Comparison of ENCODE assay signal across 8 cellular contexts in genomic region chr2:85826990-85827878, GRCh38.
DNase-seq lines count a peak whose midpoint lies in the region; ATAC-seq, FAIRE-seq and TF ChIP-seq lines count a peak whose summit lies in the region.

No MANE protein-coding gene starts in this region.

- peak overlapping the region; percentile 66 for H3K4me3 Mint-ChIP-seq in activated B cell treated with CpG ODN at 0.5 μM for 24 hours

- CTCF ChIA-PET in activated B cell treated with CpG ODN at 0.5 μM for 24 hours (lab: Charles Lee): interaction anchor here (0.6 to 10.9 kb wide), 49 partner anchors 9 to 311 kb away, joined by 3 to 236 read pairs (median 4); partner anchors contain the start of genes POLR1A, PTCD3 and ST3GAL5

- H3K27ac Mint-ChIP-seq in activated B cell treated with CpG ODN at 0.5 μM for 24 hours: peak overlapping the region; percentile 62

- DNase-seq in GDM1 (lab: John Stamatoyannopoulos, UW): peak; percentile 55
- peak; percentile 32 for DNase-seq in NCI-H2227 treated with DMSO at 0.1 percent for 48 hours (lab: John Stamatoyannopoulos, UW)
- DNase-seq in activated B cell treated with CpG ODN at 0.5 μM for 24 hours: peak; percentile 77
- peak; percentile 28 for DNase-seq in bronchial epithelial cell (ENCODE audit: low read depth)
- no peak for DNase-seq in kidney epithelial cell (ENCODE audit: low read depth)
- DNase-seq in stimulated activated CD4-positive, alpha-beta T cell treated with anti-CD3 and anti-CD28 coated beads, Interleukin-1b, Interleukin-23, amount 100 ng/mL, for 24 hours (ENCODE audit: low read depth in 4 of 4, low spot score in 1 of 4): peak; percentile 61 to 71 (median 67)

- POLR2A ChIA-PET in activated B cell treated with CpG ODN at 0.5 μM for 24 hours (lab: Charles Lee): interaction anchor here (0.5 to 4.3 kb wide), 12 partner anchors 25 to 614 kb away, joined by 3 to 36 read pairs (median 5); partner anchors contain the start of genes KDM3A, POLR1A, PTCD3 and ST3GAL5

- ATAC-seq in HG03039 (IDR thresholded peaks at IDR 0.05; ENCODE audit: unreplicated experiment) (peak; percentile 56), activated B cell treated with CpG ODN at 0.5 μM for 24 hours (ENCODE audit: low read depth) (peak; percentile 99), GM19328 (IDR thresholded peaks at IDR 0.05; ENCODE audit: unreplicated experiment) (no peak)

- H3K27me3 ChIP-seq in bronchial epithelial cell (ENCODE audit: control insufficient read depth, insufficient read depth, low read length) (no peaks in the 10 kb centered on the region), kidney epithelial cell (ENCODE audit: control insufficient read depth, insufficient read depth, low read length) (peaks cover 12% of the 10 kb centered on the region)

- no peaks in the 10 kb centered on the region for H3K36me3 Mint-ChIP-seq in activated B cell treated with CpG ODN at 0.5 μM for 24 hours (ENCODE audit: low read depth)

- TF ChIP-seq CTCF in activated B cell treated with CpG ODN at 0.5 μM for 24 hours (IDR thresholded peaks at IDR 0.05) (peak; percentile 32), bronchial epithelial cell (IDR thresholded peaks at IDR 0.05; ENCODE audit: insufficient read depth, low read length, severe bottlenecking) (peak; percentile 93), kidney epithelial cell (IDR thresholded peaks at IDR 0.05; ENCODE audit: insufficient read depth, low read length, poor library complexity, severe bottlenecking) (peak; percentile 88)

- H3K36me3 ChIP-seq in bronchial epithelial cell (ENCODE audit: control insufficient read depth, insufficient read depth, low read length) (no peaks in the 10 kb centered on the region), kidney epithelial cell (ENCODE audit: control insufficient read depth, insufficient read depth, low read length) (no peaks in the 10 kb centered on the region)

- intact Hi-C loops in activated B cell treated with CpG ODN at 0.5 μM for 24 hours (cut with micrococcal nuclease): loop anchor here (1.0 to 5.0 kb wide), 4 partner anchors 62 to 370 kb away; partner anchors contain the start of genes IMMT and MRPL35

- no peaks in the 10 kb centered on the region for H3K9me3 Mint-ChIP-seq in activated B cell treated with CpG ODN at 0.5 μM for 24 hours

- peaks cover 2% of the 10 kb centered on the region for H3K27me3 Mint-ChIP-seq in activated B cell treated with CpG ODN at 0.5 μM for 24 hours

- H3K4me1 Mint-ChIP-seq in activated B cell treated with CpG ODN at 0.5 μM for 24 hours: peaks cover 29% of the 10 kb centered on the region

- no peak for FAIRE-seq in bronchial epithelial cell (lab: Jason Lieb, UNC)

- H3K4me3 ChIP-seq in bronchial epithelial cell (ENCODE audit: low read depth, low read length) (no peak overlapping the region), kidney epithelial cell (ENCODE audit: low read depth, low read length) (no peak overlapping the region)

Comparison
In these comparisons a context has a peak if more than half of its experiments do, and no peak if none do; other contexts are left out.
1. CTCF ChIP-seq: peak in every context shown above with its lines; median percentile 93 in bronchial epithelial cell; 88 in kidney epithelial cell; 32 in activated B cell treated with CpG ODN at 0.5 μM for 24 hours.